18 cellular contexts compared by ENCODE assay signal in the genomic region with DNA sequence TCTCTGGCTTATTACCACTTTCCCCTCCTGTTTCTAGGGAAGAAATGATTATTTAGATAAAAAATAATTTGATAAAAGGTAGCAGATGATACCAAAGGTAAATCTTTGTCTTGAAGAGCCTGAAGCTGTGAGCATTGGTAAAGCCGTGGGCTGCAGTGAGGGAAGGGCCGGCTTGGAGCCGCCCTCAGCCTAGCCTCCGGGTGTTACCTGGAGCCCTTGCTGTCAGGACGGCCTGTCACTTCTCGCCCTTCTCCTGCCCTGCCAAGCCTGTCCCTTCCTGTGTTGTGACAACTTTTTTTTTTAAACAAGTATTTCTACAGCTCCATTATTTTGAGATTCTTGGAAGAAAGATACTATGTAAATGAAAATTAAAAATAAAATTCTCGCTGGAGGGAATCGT. TPM values are rescaled to one million over a fixed set of nuclear protein-coding genes. Genes with fewer than 3 reads are reported as not detected.
DNase-seq lines count a peak whose midpoint lies in the region; ATAC-seq and TF ChIP-seq lines count a peak whose summit lies in the region.
"Had no signal": no experiment of that assay in that cellular context is flagged by ENCODE, and none has a peak within 500 bp of the region (broad histone marks: within the 10 kb centered on the region; RNA-seq: fewer than 3 reads in every experiment).

No MANE protein-coding gene starts in this region.

- no peaks in the 10 kb centered on the region for H3F3A ChIP-seq in OCI-LY1 (ENCODE audit: insufficient read depth, low read length)

- no peaks in the 10 kb centered on the region for H4K20me1 ChIP-seq in OCI-LY1 (ENCODE audit: insufficient read depth, low read length)

- TF ChIP-seq POLR2A in sigmoid colon (IDR thresholded peaks at IDR 0.05) = no peak

- peak overlapping the region; percentile 75 for H3K4me2 ChIP-seq in OCI-LY1 (ENCODE audit: low read length)
- H3K4me2 ChIP-seq: KMS-11 had no signal

- intact Hi-C loops in sigmoid colon (cut with DNase I) = no loop called here

- H3K4me1 ChIP-seq in OCI-LY1 (ENCODE audit: insufficient read depth, low read length, severe bottlenecking) (peaks cover 90% of the 10 kb centered on the region), sigmoid colon (peaks cover 0 to 60% (median 42%) of the 10 kb centered on the region in 4 donors)

- WGBS in sigmoid colon, 2 donors = 92 to 97% methylated on average over 8 of the region's 8 CpGs

- no peak for TF ChIP-seq EP300 in sigmoid colon (IDR thresholded peaks at IDR 0.05)

- ATAC-seq in esophagus mucosa = peak; percentile 53
- no peak for ATAC-seq in GM18517 (IDR thresholded peaks at IDR 0.05; ENCODE audit: unreplicated experiment)

- no peak for TF ChIP-seq CTCF in OCI-LY1 (IDR thresholded peaks at IDR 0.05; ENCODE audit: low read length)
- TF ChIP-seq CTCF in sigmoid colon (IDR thresholded peaks at IDR 0.05) = no peak

- H3K27me3 ChIP-seq in OCI-LY1 (ENCODE audit: insufficient read depth, low read length) = no peaks in the 10 kb centered on the region
- H3K27me3 ChIP-seq in sigmoid colon = no peaks in the 10 kb centered on the region

- H3K27ac ChIP-seq in OCI-LY1 (ENCODE audit: low read depth, low read length, poor library complexity, severe bottlenecking) = peak overlapping the region; percentile 86
- no peak overlapping the region for H3K27ac ChIP-seq in sigmoid colon
- H3K27ac ChIP-seq: C4-2B, KMS-11 had no signal

- H3K4me3 ChIP-seq in OCI-LY1 (ENCODE audit: low read depth, low read length, poor library complexity, severe bottlenecking) (peak overlapping the region; percentile 85), sigmoid colon (no peak overlapping the region)

- peak overlapping the region; percentile 46; the same call in 1 of the 2 replicates for H3K9ac ChIP-seq in OCI-LY1 (ENCODE audit: low read length)
- H3K9ac ChIP-seq: KMS-11 had no signal

- peaks cover 98% of the 10 kb centered on the region for H3K79me2 ChIP-seq in OCI-LY1 (ENCODE audit: insufficient read depth, low read length)

- DNase-seq in ELF-1 (ENCODE audit: low read depth, low spot score) = peak; percentile 25
- DNase-seq in sigmoid colon = peak; percentile 28
- DNase-seq in activated naive CD4-positive, alpha-beta T cell treated with anti-CD3 and anti-CD28 coated beads, Interleukin-2, amount 50 U/mL, for 16 hours = no peak
- no peak for DNase-seq in activated CD4-positive, alpha-beta T cell treated with anti-CD3 and anti-CD28 coated beads for 48 hours
- DNase-seq: DMS79 treated with DMSO at 0.1 percent for 48 hours; NCI-H1417; NCI-H187; NCI-H2107; NCI-H510A; NCI-H748 treated with DMSO at 0.1 percent for 48 hours; NK-92 treated with Interleukin-12 subunit alpha and Interleukin-12 subunit beta, amount 100 ng/mL, for 24 hours; OCI-M1; SIG-M5 had no signal

- H3K9me3 ChIP-seq in OCI-LY1 (ENCODE audit: low read length) (no peaks in the 10 kb centered on the region), sigmoid colon (no peaks in the 10 kb centered on the region)

- H3K36me3 ChIP-seq in OCI-LY1 (ENCODE audit: insufficient read depth, low read length) (peaks cover 57% of the 10 kb centered on the region), sigmoid colon (peaks cover 0 to 7% (median 0%) of the 10 kb centered on the region in 4 donors)

- no peaks in the 10 kb centered on the region for H3K9me2 ChIP-seq in OCI-LY1 (ENCODE audit: low read depth, low read length)

- no peak overlapping the region for H2AFZ ChIP-seq in OCI-LY1 (ENCODE audit: low read length)

RNA-seq across cellular contexts. Expression of a gene that starts 7.0 kb away (rescaled TPM):
- total RNA-seq in esophagus mucosa (53.3 TPM), sigmoid colon (100 to 1,000 TPM in 2 of 4 donors, 10 to 100 TPM in 2; 47.4 to 127 (median 79.0) TPM)
- polyA plus RNA-seq in sigmoid colon = 10 to 100 TPM; 46.7 to 49.9 (median 47.2) TPM

Comparison
In these comparisons a context has a peak if more than half of its experiments do, and no peak if none do; other contexts are left out.
1. DNase-seq: peak in ELF-1 (single experiment) and sigmoid colon (single experiment); none in activated naive CD4-positive, alpha-beta T cell treated with anti-CD3 and anti-CD28 coated beads, Interleukin-2, amount 50 U/mL, for 16 hours (single experiment) and activated CD4-positive, alpha-beta T cell treated with anti-CD3 and anti-CD28 coated beads for 48 hours (single experiment).